In the genomic region with DNA sequence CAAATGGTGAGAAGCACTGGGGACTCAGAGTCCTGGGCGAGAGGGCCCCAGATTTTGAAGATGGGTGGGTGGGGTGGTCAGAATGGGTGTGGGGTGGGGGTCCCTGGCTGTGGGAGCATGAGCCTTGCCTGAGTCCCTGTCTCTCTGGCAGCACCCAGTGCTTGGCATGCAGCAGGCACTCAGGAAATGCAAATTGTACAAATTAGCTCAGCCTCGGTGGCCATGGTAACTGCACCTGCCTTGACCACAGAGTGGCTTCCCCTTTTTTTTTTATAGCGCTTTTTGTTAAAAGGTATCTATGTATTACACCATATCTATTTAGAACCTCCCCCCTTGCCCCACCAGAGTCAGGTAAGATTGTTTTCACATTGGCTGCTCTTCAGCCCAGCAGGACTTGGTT, we compare ENCODE assay signal across 9 cellular contexts. TPM values are rescaled to one million over a fixed set of nuclear protein-coding genes. Genes with fewer than 3 reads are reported as not detected.
A peak's percentile ranks its signal among the peaks of the same experiment; 100 is the strongest.
DNase-seq lines count a peak whose midpoint lies in the region; ATAC-seq, FAIRE-seq and TF ChIP-seq lines count a peak whose summit lies in the region.
"Had no signal": no experiment of that assay in that cellular context is flagged by ENCODE, and none has a peak within 500 bp of the region (broad histone marks: within the 10 kb centered on the region; RNA-seq: fewer than 3 reads in every experiment).

No MANE protein-coding gene starts in this region.

- H3K79me2 ChIP-seq in HepG2 (ENCODE audit: insufficient read depth, low read length) = no peaks in the 10 kb centered on the region

- H3K36me3 ChIP-seq in BLaER1 treated with 17β-estradiol and CSF1 and Interleukin-3, amounts not matched to agents 10 nM and 100 nM = no peaks in the 10 kb centered on the region
- H3K36me3 ChIP-seq in HepG2 (replicated peaks in 1 of 2; ENCODE audit: control insufficient read depth in 1 of 2, insufficient read depth in 2 of 2, low read length in 2 of 2) = no peaks in the 10 kb centered on the region
- H3K36me3 ChIP-seq in CD4-positive, alpha-beta memory T cell (ENCODE audit: insufficient read depth, low read length) = no peaks in the 10 kb centered on the region

- H3K4me2 ChIP-seq in BLaER1 treated with 17β-estradiol and CSF1 and Interleukin-3, amounts not matched to agents 10 nM and 100 nM = peak overlapping the region in 10 of 11 experiments; percentile 10 to 82 (median 66); a peak in 19 of 22 replicates
- no peak overlapping the region for H3K4me2 ChIP-seq in HepG2 (ENCODE audit: low read depth, low read length)

- H4K20me1 ChIP-seq in BLaER1 treated with 17β-estradiol and CSF1 and Interleukin-3, amounts not matched to agents 10 nM and 100 nM = no peaks in the 10 kb centered on the region; a peak in 1 of 22 replicates
- no peaks in the 10 kb centered on the region for H4K20me1 ChIP-seq in HepG2 (ENCODE audit: insufficient read depth, low read length)

- H3K4me3 Mint-ChIP-seq in CD4-positive, alpha-beta memory T cell = no peak overlapping the region

- H3K4me3 ChIP-seq in BLaER1 treated with 17β-estradiol and CSF1 and Interleukin-3, amounts not matched to agents 10 nM and 100 nM = no peak overlapping the region
- no peak overlapping the region for H3K4me3 ChIP-seq in coronary artery
- no peak overlapping the region for H3K4me3 ChIP-seq in HepG2 (replicated peaks in 1 of 3; ENCODE audit: insufficient read depth in 1 of 3, low read depth in 2 of 3, low read length in 3 of 3)
- no peak overlapping the region for H3K4me3 ChIP-seq in CD4-positive, alpha-beta memory T cell (ENCODE audit: low read length in 2 of 2)

- H3K9me3 Mint-ChIP-seq in CD4-positive, alpha-beta memory T cell = no peaks in the 10 kb centered on the region

- no peak for TF ChIP-seq RAD21 in HepG2 (CRISPR knock-in tag; IDR thresholded peaks at IDR 0.05)

- ATAC-seq in GM19043 (IDR thresholded peaks at IDR 0.05; ENCODE audit: low read depth, unreplicated experiment) = peak; percentile 88
- ATAC-seq in HG02981 (IDR thresholded peaks at IDR 0.05; ENCODE audit: unreplicated experiment) = peak; percentile 98
- no peak for ATAC-seq in HepG2

- H2AFZ ChIP-seq in HepG2 (ENCODE audit: low read length) = no peak overlapping the region

- TF ChIP-seq CTCF in coronary artery (IDR thresholded peaks at IDR 0.05) (no peak), HepG2 (CRISPR knock-in tag; IDR thresholded peaks at IDR 0.05) (no peak)

- in situ Hi-C loops in HepG2 (cut with HindIII; ENCODE audit: extremely low pct_ligation_motif_present, low pct_unique_long_range_greater_than_20kb) = no loop called here

- intact Hi-C loops in HepG2 (cut with micrococcal nuclease; ENCODE audit: unreplicated experiment) = no loop called here
- intact Hi-C loops in CD4-positive, alpha-beta memory T cell (cut with micrococcal nuclease) = no loop called here

- peaks cover 36 to 41% of the 10 kb centered on the region in 2 donors for H3K27me3 Mint-ChIP-seq in CD4-positive, alpha-beta memory T cell

- H3K27ac Mint-ChIP-seq in CD4-positive, alpha-beta memory T cell = no peak overlapping the region

- H3K27me3 ChIP-seq in BLaER1 treated with 17β-estradiol and CSF1 and Interleukin-3, amounts not matched to agents 10 nM and 100 nM = no peaks in the 10 kb centered on the region; a peak in 1 of 22 replicates
- H3K27me3 ChIP-seq in HepG2 (ENCODE audit: control insufficient read depth in 1 of 2, insufficient read depth in 2 of 2, low read length in 2 of 2) = no peaks in the 10 kb centered on the region
- H3K27me3 ChIP-seq in CD4-positive, alpha-beta memory T cell (ENCODE audit: insufficient read depth, low read length) = peaks cover 3% of the 10 kb centered on the region

- no peak overlapping the region for H3K27ac ChIP-seq in BLaER1 treated with 17β-estradiol and CSF1 and Interleukin-3, amounts not matched to agents 10 nM and 100 nM
- H3K27ac ChIP-seq in coronary artery = no peak overlapping the region
- H3K27ac ChIP-seq in HepG2 (ENCODE audit: extremely low read length, insufficient read depth, low read length) = no peak overlapping the region
- no peak overlapping the region for H3K27ac ChIP-seq in CD4-positive, alpha-beta memory T cell (ENCODE audit: low read depth, low read length)
- H3K27ac ChIP-seq: epithelial cell of prostate had no signal

- BruUV-seq in HepG2 (replicated peaks; lab: Mats Ljungman, UMichigan) = no TSS peak

- CTCF ChIA-PET in HepG2 (lab: Yijun Ruan, JAX; ENCODE audit: low intra/inter-chr PET ratio, low total read pairs) = no interaction called here
- CTCF ChIA-PET in CD4-positive, alpha-beta memory T cell (lab: Charles Lee; ENCODE audit: partially characterized antibody) = no interaction called here

- 85% methylated on average over 3 of the region's 3 CpGs for WGBS in HepG2 (ENCODE audit: low lambda C conversion rate)

- H3K4me1 ChIP-seq in BLaER1 treated with 17β-estradiol and CSF1 and Interleukin-3, amounts not matched to agents 10 nM and 100 nM = peaks cover 0 to 23% (median 17%) of the 10 kb centered on the region in 10 experiments; a peak in 17 of 20 replicates
- H3K4me1 ChIP-seq in HepG2 (ENCODE audit: insufficient read depth, low read length) = peaks cover 18% of the 10 kb centered on the region
- no peaks in the 10 kb centered on the region for H3K4me1 ChIP-seq in CD4-positive, alpha-beta memory T cell (ENCODE audit: insufficient read depth, low read length)

- H3K4me1 Mint-ChIP-seq in CD4-positive, alpha-beta memory T cell = peaks cover 0 to 5% (median 2%) of the 10 kb centered on the region in 4 donors

- H3K9ac ChIP-seq in BLaER1 treated with 17β-estradiol and CSF1 and Interleukin-3, amounts not matched to agents 10 nM and 100 nM = no peak overlapping the region
- H3K9ac ChIP-seq in HepG2 (ENCODE audit: insufficient read depth, low read depth, low read length) = no peak overlapping the region

- TF ChIP-seq EP300 in HepG2 (IDR thresholded peaks at IDR 0.05; ENCODE audit: low read depth in 2 of 2, low read length in 2 of 2) (no peak), HepG2 (CRISPR knock-in tag; IDR thresholded peaks at IDR 0.05; ENCODE audit: borderline replicate concordance) (no peak)

- no peak for FAIRE-seq in HepG2 (lab: Jason Lieb, UNC)

- peaks cover 0 to 5% (median 0%) of the 10 kb centered on the region in 11 experiments; a peak in 1 of 22 replicates for H3K9me3 ChIP-seq in BLaER1 treated with 17β-estradiol and CSF1 and Interleukin-3, amounts not matched to agents 10 nM and 100 nM (replicated peaks in 1 of 11)
- no peaks in the 10 kb centered on the region for H3K9me3 ChIP-seq in HepG2 (ENCODE audit: low read length)
- no peaks in the 10 kb centered on the region for H3K9me3 ChIP-seq in CD4-positive, alpha-beta memory T cell (ENCODE audit: control insufficient read depth in 1 of 2, low read length in 2 of 2)

- H3K36me3 Mint-ChIP-seq in CD4-positive, alpha-beta memory T cell = no peaks in the 10 kb centered on the region

- TF ChIP-seq POLR2A in HepG2 (IDR thresholded peaks at IDR 0.05; ENCODE audit: insufficient read depth in 1 of 2, low read depth in 2 of 2, low read length in 2 of 2) = no peak

- POLR2A ChIA-PET in HepG2 (lab: Yijun Ruan, JAX) = interaction anchor here (3.0 kb wide), 1 partner anchor 18 kb away, joined by 8 read pairs; no protein-coding TSS in a partner anchor
- POLR2A ChIA-PET in CD4-positive, alpha-beta memory T cell (lab: Charles Lee; ENCODE audit: partially characterized antibody) = interaction anchor here (0.6 kb wide), 1 partner anchor 278 kb away, joined by 3 read pairs; no protein-coding TSS in a partner anchor

- DNase-seq in NCI-H2196 (lab: John Stamatoyannopoulos, UW; ENCODE audit: unreplicated experiment) (peak; percentile 62), coronary artery (ENCODE audit: low spot score) (no peak), HepG2 (ENCODE audit: low spot score) (no peak)
- DNase-seq in stimulated activated CD4-positive, alpha-beta T cell treated with anti-CD3 and anti-CD28 coated beads, Interleukin-12 subunit alpha, Interleukin-12 subunit beta, amount 100 ng/mL, for 4 hours = no peak
- no peak for DNase-seq in CD4-positive, alpha-beta memory T cell

TF ChIP-seq in HepG2, 621 proteins besides CTCF, POLR2A, EP300 and RAD21 (continues in another document):
- TF ChIP-seq KDM5A (IDR thresholded peaks at IDR 0.05; ENCODE audit: borderline replicate concordance, low read length) (no peak), ZNF432 (CRISPR knock-in tag; IDR thresholded peaks at IDR 0.05; ENCODE audit: borderline replicate concordance) (no peak)

RNA-seq across cellular contexts. Expression of gene PITX1, which starts 19.2 kb away (rescaled TPM):
- total RNA-seq in HepG2 (2016; rRNA removed; fragmentation: Illumina TruSeq; extraction: Trizol) = 13.1 and 20.2 TPM in 2 replicates
- total RNA-seq in HepG2 (2016; cell fraction: cytosol; rRNA removed; fragmentation: Illumina TruSeq; extraction: Trizol; ENCODE audit: low read depth) = 12.8 and 17.7 TPM in 2 replicates
- total RNA-seq in HepG2 (2016; cell fraction: insoluble cytoplasmic fraction; rRNA removed; fragmentation: Illumina TruSeq; extraction: Trizol) = 12.5 and 19.9 TPM in 2 replicates
- total RNA-seq in HepG2 (2016; cell fraction: membrane; rRNA removed; fragmentation: Illumina TruSeq; extraction: Trizol) = 27.9 and 34.7 TPM in 2 replicates
- total RNA-seq in HepG2 (2016; cell fraction: nucleus; rRNA removed; fragmentation: Illumina TruSeq; extraction: Trizol) = 17.9 and 18.7 TPM in 2 replicates
- 11.7 and 17.0 TPM in 2 replicates for polyA plus RNA-seq in HepG2 (2011; rRNA removed)
- polyA plus RNA-seq in HepG2 (2011; cell fraction: cytosol; rRNA removed) = 13.4 and 20.2 TPM in 2 replicates
- polyA plus RNA-seq in HepG2 (2011; cell fraction: nucleus; rRNA removed) = 26.6 and 30.3 TPM in 2 replicates
- polyA plus RNA-seq in HepG2 (2012) = 6.9 and 13.4 TPM in 2 replicates
- polyA plus RNA-seq in HepG2 (2016; cell fraction: cytosol; fragmentation: Illumina TruSeq; extraction: Trizol; ENCODE audit: low read depth) = 29.4 and 35.3 TPM in 2 replicates
- 19.1 and 27.9 TPM in 2 replicates for polyA plus RNA-seq in HepG2 (2016; cell fraction: insoluble cytoplasmic fraction; fragmentation: Illumina TruSeq; extraction: Trizol; ENCODE audit: low read depth)
- 43.6 and 46.2 TPM in 2 replicates for polyA plus RNA-seq in HepG2 (2016; cell fraction: membrane; fragmentation: Illumina TruSeq; extraction: Trizol; ENCODE audit: low read depth)
- polyA plus RNA-seq in HepG2 (2016; cell fraction: nucleus; fragmentation: Illumina TruSeq; extraction: Trizol; ENCODE audit: insufficient read depth, low read depth) = 32.5 and 33.9 TPM in 2 replicates
- 19.5 and 28.2 TPM in 2 replicates for polyA minus RNA-seq in HepG2 (2011; rRNA and poly(A)+ RNA removed; ENCODE audit: low replicate concordance)
- polyA minus RNA-seq in HepG2 (2011; cell fraction: cytosol; rRNA and poly(A)+ RNA removed) = 10.5 and 12.9 TPM in 2 replicates
- polyA minus RNA-seq in HepG2 (2011; cell fraction: nucleus; rRNA and poly(A)+ RNA removed) = 6.4 and 6.8 TPM in 2 replicates
- total RNA-seq in CD4-positive, alpha-beta memory T cell = not detected
- polyA plus RNA-seq in CD4-positive, alpha-beta memory T cell = not detected

Comparison
In these comparisons a context has a peak if more than half of its experiments do, and no peak if none do; other contexts are left out.
1. RNA of gene PITX1, which starts 19.2 kb away (total RNA-seq): 12.5 to 34.7 TPM in HepG2; not detected in CD4-positive, alpha-beta memory T cell; every median in the first group is over 10 times any median in the second.